ENCODE assay signal across 1 cellular context in genomic region chr2:241049739-241050623, GRCh38.
A peak's percentile ranks its signal among the peaks of the same experiment; 100 is the strongest.
TF ChIP-seq lines count a peak whose summit lies in the region.

No MANE protein-coding gene starts in this region.

TF ChIP-seq in H1, 55 proteins besides CTCF, POLR2A, EP300 and RAD21:
- TF ChIP-seq POLR2AphosphoS5 (IDR thresholded peaks at IDR 0.05; ENCODE audit: low read depth, low read length) (no peak), RFX5 (IDR thresholded peaks at IDR 0.05; ENCODE audit: borderline replicate concordance, low read depth, low read length) (no peak), SIN3A (conservative IDR thresholded peaks at IDR 0.05 in 1 of 2, IDR thresholded peaks at IDR 0.05 in 1 of 2; ENCODE audit: low read depth in 1 of 2, low read length in 2 of 2) (peak; percentile 77 to 83; a peak in 2 of 4 replicates), GABPA (IDR thresholded peaks at IDR 0.05; ENCODE audit: borderline replicate concordance, insufficient read depth, low read length) (peak; percentile 71; the same call in 1 of the 2 replicates), MAFK (IDR thresholded peaks at IDR 0.05; ENCODE audit: low read depth, low read length) (peak; percentile 29; the same call in 1 of the 2 replicates), MAX (IDR thresholded peaks at IDR 0.05) (0 out of 2 replicates have a peak, but pooled peaks have one; percentile 43), YY1 (IDR thresholded peaks at IDR 0.05; ENCODE audit: low read depth, low read length) (peak; percentile 57; the same call in 1 of the 2 replicates), TAF1 (IDR thresholded peaks at IDR 0.05; ENCODE audit: low read depth, low read length) (no peak), KDM1A (IDR thresholded peaks at IDR 0.05; ENCODE audit: borderline replicate concordance, low read length) (no peak)
